ENCODE assay signal across 17 cellular contexts in genomic region chr14:103739793-103740501, GRCh38. TPM values are rescaled to one million over a fixed set of nuclear protein-coding genes. Genes with fewer than 3 reads are reported as not detected.
DNase-seq lines count a peak whose midpoint lies in the region; ATAC-seq, FAIRE-seq and TF ChIP-seq lines count a peak whose summit lies in the region.
"Had no signal": no experiment of that assay in that cellular context is flagged by ENCODE, and none has a peak within 500 bp of the region (broad histone marks: within the 10 kb centered on the region; RNA-seq: fewer than 3 reads in every experiment).

No MANE protein-coding gene starts in this region.

- POLR2A ChIA-PET in endothelial cell of umbilical vein (lab: Charles Lee) (no interaction called here), HepG2 (lab: Yijun Ruan, JAX) (no interaction called here), MCF 10A (lab: Yijun Ruan, JAX) (no interaction called here), RWPE1 (lab: Yijun Ruan, JAX; ENCODE audit: low non-redundant PET) (no interaction called here)

- TF ChIP-seq CTCF in cardiac muscle cell (IDR thresholded peaks at IDR 0.05; ENCODE audit: low read depth, low read length): no peak
- TF ChIP-seq CTCF in left ventricle myocardium inferior (IDR thresholded peaks at IDR 0.05; ENCODE audit: borderline replicate concordance): no peak
- TF ChIP-seq CTCF in endothelial cell of umbilical vein (IDR thresholded peaks at IDR 0.05; ENCODE audit: extremely low read depth in 1 of 2, insufficient read depth in 1 of 2, low read depth in 1 of 2, low read length in 2 of 2): no peak
- no peak for TF ChIP-seq CTCF in HepG2 (CRISPR knock-in tag; IDR thresholded peaks at IDR 0.05)
- no peak for TF ChIP-seq CTCF in MCF 10A (IDR thresholded peaks at IDR 0.05; ENCODE audit: unreplicated experiment)
- no peak for TF ChIP-seq CTCF in RWPE1 (conservative IDR thresholded peaks at IDR 0.05; ENCODE audit: low read depth)

- no peak overlapping the region for H3K4me2 ChIP-seq in endothelial cell of umbilical vein (ENCODE audit: insufficient read depth, low read length)
- no peak overlapping the region for H3K4me2 ChIP-seq in neuronal stem cell (ENCODE audit: insufficient read depth, low read length, poor library complexity, severe bottlenecking)
- H3K4me2 ChIP-seq in HepG2 (ENCODE audit: low read depth, low read length): no peak overlapping the region

- H3K4me1 ChIP-seq in cardiac muscle cell (ENCODE audit: low read depth): no peaks in the 10 kb centered on the region
- peaks cover 38% of the 10 kb centered on the region for H3K4me1 ChIP-seq in left ventricle myocardium inferior
- peaks cover 14% of the 10 kb centered on the region for H3K4me1 ChIP-seq in endothelial cell of umbilical vein (ENCODE audit: control insufficient read depth, extremely low read depth, insufficient read depth, low read length)
- H3K4me1 ChIP-seq in neuronal stem cell (ENCODE audit: control insufficient read depth in 2 of 2, insufficient read depth in 1 of 2, low read depth in 1 of 2, low read length in 2 of 2): peaks cover 0 to 2% of the 10 kb centered on the region in 2 donors
- H3K4me1 ChIP-seq in HepG2 (ENCODE audit: insufficient read depth, low read length): peaks cover 12% of the 10 kb centered on the region

- WGBS in neuronal stem cell (ENCODE audit: extremely low coverage in 2 of 2, insufficient read length in 2 of 2, insufficient replicate concordance in 1 of 2), 2 donors: no CpG with 5 or more reads among the region's 30 CpGs
- 95% methylated on average over 13 of the region's 30 CpGs for WGBS in HepG2 (ENCODE audit: low lambda C conversion rate)

- H4K8ac ChIP-seq in neuronal stem cell (ENCODE audit: low read depth, low read length): no peak overlapping the region

- no peaks in the 10 kb centered on the region for H3K9me1 ChIP-seq in endothelial cell of umbilical vein (replicated peaks; ENCODE audit: control insufficient read depth, extremely low read depth, insufficient read depth, low read length)

- no peaks in the 10 kb centered on the region for H3K79me2 ChIP-seq in endothelial cell of umbilical vein (ENCODE audit: control insufficient read depth, insufficient read depth, low read length)
- no peaks in the 10 kb centered on the region for H3K79me2 ChIP-seq in HepG2 (ENCODE audit: insufficient read depth, low read length)

- H2BK120ac ChIP-seq in neuronal stem cell (ENCODE audit: low read depth, low read length): peak overlapping the region; percentile 18

- no peaks in the 10 kb centered on the region for H3K27me3 Mint-ChIP-seq in MCF 10A (ENCODE audit: insufficient read depth, unreplicated experiment)

- H3K18ac ChIP-seq in neuronal stem cell (ENCODE audit: low read length): peak overlapping the region; percentile 54

- H3K4me3 ChIP-seq in cardiac muscle cell (no peak overlapping the region), left ventricle myocardium inferior (no peak overlapping the region), endothelial cell of umbilical vein (replicated peaks in 1 of 3; ENCODE audit: insufficient read depth in 1 of 3, low read depth in 1 of 3, low read length in 3 of 3) (no peak overlapping the region), neuronal stem cell (ENCODE audit: low read length in 2 of 2) (no peak overlapping the region), HepG2 (replicated peaks in 1 of 3; ENCODE audit: insufficient read depth in 1 of 3, low read depth in 2 of 3, low read length in 3 of 3) (no peak overlapping the region)
- H3K4me3 ChIP-seq: BLaER1 treated with 17β-estradiol and CSF1 and Interleukin-3, amounts not matched to agents 10 nM and 100 nM had no signal

- dilution Hi-C loops in endothelial cell of umbilical vein (cut with MboI; ENCODE audit: extremely low pct_ligation_motif_present, low sequenced_read_pairs): no loop called here

- H2BK15ac ChIP-seq in neuronal stem cell (ENCODE audit: low read length): no peak overlapping the region

- H4K20me1 ChIP-seq in endothelial cell of umbilical vein (replicated peaks; ENCODE audit: control insufficient read depth, extremely low read depth, insufficient read depth, low read length): no peaks in the 10 kb centered on the region
- no peaks in the 10 kb centered on the region for H4K20me1 ChIP-seq in HepG2 (ENCODE audit: insufficient read depth, low read length)

- TF ChIP-seq POLR2A in endothelial cell of umbilical vein (IDR thresholded peaks at IDR 0.05; ENCODE audit: low read depth, low read length) (no peak), HepG2 (IDR thresholded peaks at IDR 0.05; ENCODE audit: insufficient read depth in 1 of 2, low read depth in 2 of 2, low read length in 2 of 2) (no peak)

- H2BK5ac ChIP-seq in neuronal stem cell (ENCODE audit: low read length): peak overlapping the region; percentile 14

- H3K9me3 ChIP-seq in cardiac muscle cell (ENCODE audit: low read depth) (no peaks in the 10 kb centered on the region), left ventricle myocardium inferior (replicated peaks) (no peaks in the 10 kb centered on the region), endothelial cell of umbilical vein (replicated peaks; ENCODE audit: control insufficient read depth, insufficient read depth, low read length) (no peaks in the 10 kb centered on the region), neuronal stem cell (replicated peaks in 1 of 2; ENCODE audit: control insufficient read depth in 2 of 2, insufficient read depth in 1 of 2, low read depth in 1 of 2, low read length in 2 of 2) (no peaks in the 10 kb centered on the region), HepG2 (ENCODE audit: low read length) (no peaks in the 10 kb centered on the region)
- H3K9me3 ChIP-seq: BLaER1 treated with 17β-estradiol and CSF1 and Interleukin-3, amounts not matched to agents 10 nM and 100 nM had no signal

- H4K91ac ChIP-seq in neuronal stem cell (ENCODE audit: low read depth, low read length, poor library complexity): no peak overlapping the region

- TF ChIP-seq RAD21 in HepG2 (CRISPR knock-in tag; IDR thresholded peaks at IDR 0.05): no peak

- no peaks in the 10 kb centered on the region for H3K27me3 ChIP-seq in cardiac muscle cell
- no peaks in the 10 kb centered on the region for H3K27me3 ChIP-seq in left ventricle myocardium inferior (ENCODE audit: low read depth)
- H3K27me3 ChIP-seq in endothelial cell of umbilical vein (ENCODE audit: control insufficient read depth in 2 of 2, insufficient read depth in 2 of 2, low read length in 2 of 2): no peaks in the 10 kb centered on the region
- H3K27me3 ChIP-seq in neuronal stem cell (ENCODE audit: control insufficient read depth in 3 of 3, insufficient read depth in 3 of 3, low read depth in 1 of 3, low read length in 3 of 3): no peaks in the 10 kb centered on the region
- no peaks in the 10 kb centered on the region for H3K27me3 ChIP-seq in HepG2 (ENCODE audit: control insufficient read depth in 1 of 2, insufficient read depth in 2 of 2, low read length in 2 of 2)
- H3K27me3 ChIP-seq: BLaER1 treated with 17β-estradiol and CSF1 and Interleukin-3, amounts not matched to agents 10 nM and 100 nM had no signal

- H3K4me1 Mint-ChIP-seq in MCF 10A (ENCODE audit: insufficient read depth, unreplicated experiment): no peaks in the 10 kb centered on the region

- peaks cover 54% of the 10 kb centered on the region for H3K36me3 Mint-ChIP-seq in MCF 10A (ENCODE audit: insufficient read depth, unreplicated experiment)

- no peak overlapping the region for H2AK5ac ChIP-seq in neuronal stem cell (ENCODE audit: low read depth, low read length)

- no peak for ATAC-seq in HepG2
- ATAC-seq: HCT116, PC-3 had no signal

- no peak overlapping the region for H2AFZ ChIP-seq in endothelial cell of umbilical vein (ENCODE audit: low read depth, low read length)
- no peak overlapping the region for H2AFZ ChIP-seq in neuronal stem cell (ENCODE audit: low read length)
- no peak overlapping the region for H2AFZ ChIP-seq in HepG2 (ENCODE audit: low read length)

- FAIRE-seq in endothelial cell of umbilical vein (lab: Jason Lieb, UNC) (no peak), HepG2 (lab: Jason Lieb, UNC) (no peak)

- H3K79me1 ChIP-seq in neuronal stem cell (ENCODE audit: low read depth, low read length): peaks cover 3% of the 10 kb centered on the region

- no peak overlapping the region for H3K27ac Mint-ChIP-seq in MCF 10A (ENCODE audit: low read depth, unreplicated experiment)

- no peak for TF ChIP-seq EP300 in HepG2 (IDR thresholded peaks at IDR 0.05; ENCODE audit: low read depth in 2 of 2, low read length in 2 of 2)
- no peak for TF ChIP-seq EP300 in HepG2 (CRISPR knock-in tag; IDR thresholded peaks at IDR 0.05; ENCODE audit: borderline replicate concordance)

- intact Hi-C loops in left ventricle myocardium inferior (cut with micrococcal nuclease): no loop called here
- intact Hi-C loops in endothelial cell of umbilical vein (cut with micrococcal nuclease): no loop called here
- intact Hi-C loops in HepG2 (cut with micrococcal nuclease; ENCODE audit: unreplicated experiment): no loop called here
- intact Hi-C loops in MCF 10A (cut with micrococcal nuclease): no loop called here

- peak overlapping the region; percentile 85 for H3K14ac ChIP-seq in neuronal stem cell (ENCODE audit: low read length)

- BruUV-seq in endothelial cell of umbilical vein (replicated peaks; lab: Mats Ljungman, UMichigan) (TSS peak; percentile 41), HepG2 (replicated peaks; lab: Mats Ljungman, UMichigan) (no TSS peak), MCF 10A (replicated peaks; lab: Mats Ljungman, UMichigan) (no TSS peak)

- in situ Hi-C loops in HepG2 (cut with HindIII; ENCODE audit: extremely low pct_ligation_motif_present, low pct_unique_long_range_greater_than_20kb): no loop called here

- H3K9ac ChIP-seq in endothelial cell of umbilical vein (replicated peaks; ENCODE audit: extremely low read depth, insufficient read depth, low read length) (no peak overlapping the region), neuronal stem cell (ENCODE audit: low read depth, low read length, poor library complexity) (peak overlapping the region; percentile 12), HepG2 (ENCODE audit: insufficient read depth, low read depth, low read length) (no peak overlapping the region)
- H3K9ac ChIP-seq: BLaER1 treated with 17β-estradiol and CSF1 and Interleukin-3, amounts not matched to agents 10 nM and 100 nM had no signal

- CTCF ChIA-PET in endothelial cell of umbilical vein (lab: Charles Lee): no interaction called here
- CTCF ChIA-PET in HepG2 (lab: Yijun Ruan, JAX; ENCODE audit: low intra/inter-chr PET ratio, low total read pairs): no interaction called here
- CTCF ChIA-PET in MCF 10A (lab: Yijun Ruan, JAX): no interaction called here
- CTCF ChIA-PET in RWPE1 (lab: Yijun Ruan, JAX): interaction anchor here (0.6 kb wide), 1 partner anchor 9 kb away, joined by 3 read pairs; no protein-coding TSS in a partner anchor

- no peak overlapping the region for H3K4me3 Mint-ChIP-seq in MCF 10A (ENCODE audit: unreplicated experiment)

- no peak overlapping the region for H3K4ac ChIP-seq in neuronal stem cell (ENCODE audit: low read length)

- H3K27ac ChIP-seq in cardiac muscle cell (peak overlapping the region; percentile 27), left ventricle myocardium inferior (replicated peaks) (no peak overlapping the region), endothelial cell of umbilical vein (ENCODE audit: insufficient read depth, low read depth, low read length) (no peak overlapping the region), neuronal stem cell (replicated peaks; ENCODE audit: low read length) (no peak overlapping the region), HepG2 (ENCODE audit: extremely low read length, insufficient read depth, low read length) (no peak overlapping the region), RWPE1 (no peak overlapping the region)
- H3K27ac ChIP-seq: BLaER1 treated with 17β-estradiol and CSF1 and Interleukin-3, amounts not matched to agents 10 nM and 100 nM; HL-60 had no signal

- peak overlapping the region; percentile 86 for H3K23ac ChIP-seq in neuronal stem cell (ENCODE audit: low read depth, low read length, poor library complexity)

- no peak for DNase-seq in cardiac muscle cell (ENCODE audit: low read depth in 1 of 2, low spot score in 1 of 2)
- DNase-seq in left ventricle myocardium inferior: no peak
- no peak for DNase-seq in endothelial cell of umbilical vein (ENCODE audit: low read depth, low spot score)
- no peak for DNase-seq in neuronal stem cell (ENCODE audit: low spot score)
- no peak for DNase-seq in NCI-H2196 (lab: John Stamatoyannopoulos, UW; ENCODE audit: unreplicated experiment)
- no peak for DNase-seq in HepG2 (ENCODE audit: low spot score)
- DNase-seq in MCF 10A (ENCODE audit: unreplicated experiment): no peak
- DNase-seq in RWPE1 (ENCODE audit: low spot score): no peak
- DNase-seq: DMS 273 treated with DMSO at 0.1 percent for 48 hours, KBM-7, NCI-H1092, NCI-H345, NCI-H69, PC-3 had no signal

- no peak overlapping the region for H2BK12ac ChIP-seq in neuronal stem cell (ENCODE audit: low read length)

- no peaks in the 10 kb centered on the region for H3K9me3 Mint-ChIP-seq in MCF 10A (ENCODE audit: unreplicated experiment)

- peaks cover 73% of the 10 kb centered on the region for H3K36me3 ChIP-seq in cardiac muscle cell
- H3K36me3 ChIP-seq in left ventricle myocardium inferior: peaks cover 99% of the 10 kb centered on the region
- H3K36me3 ChIP-seq in endothelial cell of umbilical vein (ENCODE audit: control insufficient read depth in 2 of 2, extremely low read depth in 1 of 2, insufficient read depth in 2 of 2, low read length in 2 of 2): peaks cover 0 to 27% of the 10 kb centered on the region in 2 experiments
- peaks cover 3 to 7% of the 10 kb centered on the region in 2 donors for H3K36me3 ChIP-seq in neuronal stem cell (replicated peaks in 1 of 2; ENCODE audit: control insufficient read depth in 2 of 2, insufficient read depth in 2 of 2, low read length in 2 of 2)
- peaks cover 11 to 27% of the 10 kb centered on the region in 2 experiments; a peak in 4 of 5 replicates for H3K36me3 ChIP-seq in HepG2 (replicated peaks in 1 of 2; ENCODE audit: control insufficient read depth in 1 of 2, insufficient read depth in 2 of 2, low read length in 2 of 2)

RNA-seq across cellular contexts. Expression of gene ZFYVE21, which starts 24.3 kb away (rescaled TPM):
- total RNA-seq in cardiac muscle cell (118 and 135 TPM in 2 replicates), left ventricle myocardium inferior (50.5 TPM), endothelial cell of umbilical vein (54.5 and 55.8 TPM in 2 replicates), HepG2 (2016; rRNA removed; fragmentation: Illumina TruSeq; extraction: Trizol) (34.3 and 35.1 TPM in 2 replicates), MCF 10A (2022) (28.6 and 35.5 TPM in 2 replicates)
- polyA plus RNA-seq in cardiac muscle cell (120 and 127 TPM in 2 replicates), endothelial cell of umbilical vein (98.3 and 126 TPM in 2 replicates), HepG2 (2011; rRNA removed) (34.4 and 36.2 TPM in 2 replicates)
- 93.5 and 94.5 TPM in 2 replicates for polyA plus RNA-seq in endothelial cell of umbilical vein (2011; cell fraction: cytosol; rRNA removed)
- 54.3 and 70.0 TPM in 2 replicates for polyA plus RNA-seq in endothelial cell of umbilical vein (2011; cell fraction: nucleus; rRNA removed)
- polyA plus RNA-seq in endothelial cell of umbilical vein (2012): 42.4 and 49.3 TPM in 2 replicates
- polyA minus RNA-seq in endothelial cell of umbilical vein: 47.7 and 51.3 TPM in 2 replicates
- 18.8 TPM for polyA minus RNA-seq in endothelial cell of umbilical vein (2011; cell fraction: cytosol; rRNA and poly(A)+ RNA removed)
- 27.8 and 30.9 TPM in 2 replicates for polyA minus RNA-seq in endothelial cell of umbilical vein (2011; cell fraction: nucleus; rRNA and poly(A)+ RNA removed)
- polyA plus RNA-seq in neuronal stem cell (2013, experiment 1 of 2): 34.8 TPM
- 32.9 TPM for polyA plus RNA-seq in neuronal stem cell (2013, experiment 2 of 2)
- total RNA-seq in HepG2 (2016; cell fraction: cytosol; rRNA removed; fragmentation: Illumina TruSeq; extraction: Trizol; ENCODE audit: low read depth): 12.0 and 12.6 TPM in 2 replicates
- total RNA-seq in HepG2 (2016; cell fraction: insoluble cytoplasmic fraction; rRNA removed; fragmentation: Illumina TruSeq; extraction: Trizol): 36.2 and 37.2 TPM in 2 replicates
- 23.9 and 24.1 TPM in 2 replicates for total RNA-seq in HepG2 (2016; cell fraction: membrane; rRNA removed; fragmentation: Illumina TruSeq; extraction: Trizol)
- 25.9 TPM in 2 replicates for total RNA-seq in HepG2 (2016; cell fraction: nucleus; rRNA removed; fragmentation: Illumina TruSeq; extraction: Trizol)
- 33.8 and 35.9 TPM in 2 replicates for polyA plus RNA-seq in HepG2 (2011; cell fraction: cytosol; rRNA removed)
- polyA plus RNA-seq in HepG2 (2011; cell fraction: nucleus; rRNA removed): 57.7 and 67.1 TPM in 2 replicates
- polyA plus RNA-seq in HepG2 (2012): 18.5 and 20.2 TPM in 2 replicates
- polyA plus RNA-seq in HepG2 (2016; cell fraction: cytosol; fragmentation: Illumina TruSeq; extraction: Trizol; ENCODE audit: low read depth): 9.6 and 11.9 TPM in 2 replicates
- 38.6 and 42.4 TPM in 2 replicates for polyA plus RNA-seq in HepG2 (2016; cell fraction: insoluble cytoplasmic fraction; fragmentation: Illumina TruSeq; extraction: Trizol; ENCODE audit: low read depth)
- polyA plus RNA-seq in HepG2 (2016; cell fraction: membrane; fragmentation: Illumina TruSeq; extraction: Trizol; ENCODE audit: low read depth): 20.7 and 23.8 TPM in 2 replicates
- 55.9 and 58.6 TPM in 2 replicates for polyA plus RNA-seq in HepG2 (2016; cell fraction: nucleus; fragmentation: Illumina TruSeq; extraction: Trizol; ENCODE audit: insufficient read depth, low read depth)
- polyA minus RNA-seq in HepG2 (2011; rRNA and poly(A)+ RNA removed; ENCODE audit: low replicate concordance): 32.6 and 37.6 TPM in 2 replicates
- 12.3 and 14.1 TPM in 2 replicates for polyA minus RNA-seq in HepG2 (2011; cell fraction: cytosol; rRNA and poly(A)+ RNA removed)
- polyA minus RNA-seq in HepG2 (2011; cell fraction: nucleus; rRNA and poly(A)+ RNA removed): 23.7 and 24.3 TPM in 2 replicates

RNA-seq across cellular contexts. Expression of gene XRCC3, which starts 24.7 kb away (rescaled TPM):
- 19.1 and 27.5 TPM in 2 replicates for total RNA-seq in cardiac muscle cell
- polyA plus RNA-seq in cardiac muscle cell: 12.1 and 15.8 TPM in 2 replicates
- total RNA-seq in left ventricle myocardium inferior: 4.1 TPM
- total RNA-seq in endothelial cell of umbilical vein: 25.1 and 27.2 TPM in 2 replicates
- 13.4 and 13.6 TPM in 2 replicates for polyA plus RNA-seq in endothelial cell of umbilical vein
- 14.1 and 14.5 TPM in 2 replicates for polyA plus RNA-seq in endothelial cell of umbilical vein (2011; cell fraction: cytosol; rRNA removed)
- polyA plus RNA-seq in endothelial cell of umbilical vein (2011; cell fraction: nucleus; rRNA removed): 33.2 and 41.1 TPM in 2 replicates
- polyA plus RNA-seq in endothelial cell of umbilical vein (2012): 8.4 and 10.0 TPM in 2 replicates
- 11.2 and 16.4 TPM in 2 replicates for polyA minus RNA-seq in endothelial cell of umbilical vein
- 17.4 TPM for polyA minus RNA-seq in endothelial cell of umbilical vein (2011; cell fraction: cytosol; rRNA and poly(A)+ RNA removed)
- polyA minus RNA-seq in endothelial cell of umbilical vein (2011; cell fraction: nucleus; rRNA and poly(A)+ RNA removed): 10.9 and 11.2 TPM in 2 replicates
- 31.8 TPM for polyA plus RNA-seq in neuronal stem cell (2013, experiment 1 of 2)
- polyA plus RNA-seq in neuronal stem cell (2013, experiment 2 of 2): 33.0 TPM
- 22.7 and 25.8 TPM in 2 replicates for total RNA-seq in HepG2 (2016; rRNA removed; fragmentation: Illumina TruSeq; extraction: Trizol)
- total RNA-seq in HepG2 (2016; cell fraction: cytosol; rRNA removed; fragmentation: Illumina TruSeq; extraction: Trizol; ENCODE audit: low read depth): 7.5 and 8.6 TPM in 2 replicates
- 22.7 and 28.8 TPM in 2 replicates for total RNA-seq in HepG2 (2016; cell fraction: insoluble cytoplasmic fraction; rRNA removed; fragmentation: Illumina TruSeq; extraction: Trizol)
- 19.2 and 25.6 TPM in 2 replicates for total RNA-seq in HepG2 (2016; cell fraction: membrane; rRNA removed; fragmentation: Illumina TruSeq; extraction: Trizol)
- total RNA-seq in HepG2 (2016; cell fraction: nucleus; rRNA removed; fragmentation: Illumina TruSeq; extraction: Trizol): 16.7 and 17.3 TPM in 2 replicates
- polyA plus RNA-seq in HepG2 (2011; rRNA removed): 5.4 and 5.8 TPM in 2 replicates
- 4.3 and 7.4 TPM in 2 replicates for polyA plus RNA-seq in HepG2 (2011; cell fraction: cytosol; rRNA removed)
- polyA plus RNA-seq in HepG2 (2011; cell fraction: nucleus; rRNA removed): 12.7 and 15.0 TPM in 2 replicates
- polyA plus RNA-seq in HepG2 (2012): 6.2 and 8.5 TPM in 2 replicates
- polyA plus RNA-seq in HepG2 (2016; cell fraction: cytosol; fragmentation: Illumina TruSeq; extraction: Trizol; ENCODE audit: low read depth): 5.5 and 6.6 TPM in 2 replicates
- polyA plus RNA-seq in HepG2 (2016; cell fraction: insoluble cytoplasmic fraction; fragmentation: Illumina TruSeq; extraction: Trizol; ENCODE audit: low read depth): 14.6 and 16.7 TPM in 2 replicates
- polyA plus RNA-seq in HepG2 (2016; cell fraction: membrane; fragmentation: Illumina TruSeq; extraction: Trizol; ENCODE audit: low read depth): 13.9 and 14.8 TPM in 2 replicates
- 39.8 and 43.1 TPM in 2 replicates for polyA plus RNA-seq in HepG2 (2016; cell fraction: nucleus; fragmentation: Illumina TruSeq; extraction: Trizol; ENCODE audit: insufficient read depth, low read depth)
- 11.1 and 22.9 TPM in 2 replicates for polyA minus RNA-seq in HepG2 (2011; rRNA and poly(A)+ RNA removed; ENCODE audit: low replicate concordance)
- polyA minus RNA-seq in HepG2 (2011; cell fraction: cytosol; rRNA and poly(A)+ RNA removed): 4.7 and 5.6 TPM in 2 replicates
- 5.5 and 7.3 TPM in 2 replicates for polyA minus RNA-seq in HepG2 (2011; cell fraction: nucleus; rRNA and poly(A)+ RNA removed)
- 9.4 and 17.5 TPM in 2 replicates for total RNA-seq in MCF 10A (2022)
